In the genomic region with DNA sequence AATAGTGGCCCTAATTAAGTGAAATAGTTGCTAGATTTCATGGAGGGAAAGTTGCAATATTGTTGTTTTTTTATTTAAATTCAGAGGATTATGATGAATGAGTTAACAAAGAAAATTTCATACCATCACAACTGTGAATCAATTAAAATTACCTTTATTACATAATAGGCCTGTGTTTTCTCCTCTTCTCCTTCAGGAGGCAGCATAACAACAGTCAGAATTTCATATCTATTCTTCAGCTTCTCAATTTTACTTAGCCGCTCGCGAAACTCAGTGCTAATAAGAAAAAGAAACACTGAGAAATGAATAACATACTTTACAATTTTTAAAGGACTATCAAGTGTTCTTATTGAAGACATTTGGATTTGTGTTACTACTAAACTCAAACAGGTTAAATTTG, we compare ENCODE assay signal across 15 cellular contexts. TPM values are rescaled to one million over a fixed set of nuclear protein-coding genes. Genes with fewer than 3 reads are reported as not detected.
A peak's percentile ranks its signal among the peaks of the same experiment; 100 is the strongest.
DNase-seq lines count a peak whose midpoint lies in the region; ATAC-seq and TF ChIP-seq lines count a peak whose summit lies in the region.
"Had no signal": no experiment of that assay in that cellular context is flagged by ENCODE, and none has a peak within 500 bp of the region (broad histone marks: within the 10 kb centered on the region; RNA-seq: fewer than 3 reads in every experiment).

No MANE protein-coding gene starts in this region.

- POLR2A ChIA-PET in SK-N-SH (lab: Yijun Ruan, JAX), result no interaction called here

- no peaks in the 10 kb centered on the region for H3K4me1 ChIP-seq in SK-N-SH (ENCODE audit: control insufficient read depth in 1 of 2, insufficient read depth in 2 of 2, low read depth in 1 of 2, low read length in 1 of 2)
- H3K4me1 ChIP-seq: stomach had no signal

- no peaks in the 10 kb centered on the region for H3K9me3 ChIP-seq in SK-N-SH
- H3K9me3 ChIP-seq: stomach had no signal

- no peaks in the 10 kb centered on the region for H3K79me2 ChIP-seq in SK-N-SH (ENCODE audit: insufficient read depth)

- TF ChIP-seq RAD21 in SK-N-SH (IDR thresholded peaks at IDR 0.05; ENCODE audit: low read length), result peak; percentile 33

- WGBS in SK-N-SH (ENCODE audit: low lambda C conversion rate), result 70% methylated on average over 3 of the region's 3 CpGs

- no peak overlapping the region for H3K9ac ChIP-seq in SK-N-SH

- DNase-seq in SK-N-SH, result no peak
- peak; percentile 1 for DNase-seq in MV-4-11 (lab: John Stamatoyannopoulos, UW)
- no peak for DNase-seq in cardiac fibroblast (ENCODE audit: low read depth in 2 of 2)
- DNase-seq in COLO829 (ENCODE audit: low spot score), result no peak
- no peak for DNase-seq in activated CD4-positive, alpha-beta T cell treated with anti-CD3 and anti-CD28 coated beads, Interleukin-2, amount 50 U/mL, for 4 hours
- no peak for DNase-seq in NCI-H526 treated with DMSO at 0.1 percent for 48 hours (lab: John Stamatoyannopoulos, UW)
- DNase-seq: activated CD4-positive, alpha-beta memory T cell treated with anti-CD3 and anti-CD28 coated beads for 36 hours; activated T-cell treated with anti-CD3 and anti-CD28 coated beads, Interleukin-2, amount 50 U/mL, for 72 hours; NCI-H187 treated with DMSO at 0.1 percent for 48 hours; NCI-H510A treated with DMSO at 0.1 percent for 48 hours; stomach; SW 1271 had no signal

- TF ChIP-seq EP300 in SK-N-SH (IDR thresholded peaks at IDR 0.05; ENCODE audit: borderline replicate concordance in 1 of 2, low read depth in 1 of 2, low read length in 1 of 2), result no peak

- no peaks in the 10 kb centered on the region for H4K20me1 ChIP-seq in SK-N-SH (ENCODE audit: insufficient read depth)

- H3K9me2 ChIP-seq in SK-N-SH, result no peaks in the 10 kb centered on the region

- ATAC-seq in SK-N-SH treated with all-trans-retinoic acid at 6 μM for 48 hours (no peak), GM21447 (IDR thresholded peaks at IDR 0.05; ENCODE audit: unreplicated experiment) (no peak)

- TF ChIP-seq CTCF in SK-N-SH (IDR thresholded peaks at IDR 0.05), result peak; percentile 39
- TF ChIP-seq CTCF in cardiac fibroblast (IDR thresholded peaks at IDR 0.05; ENCODE audit: low read depth, low read length), result peak; percentile 8

- H3K27ac ChIP-seq in SK-N-SH (ENCODE audit: low read depth in 2 of 2, low read length in 1 of 2), result no peak overlapping the region
- H3K27ac ChIP-seq: stomach, VCaP had no signal

- no peak overlapping the region for H2AFZ ChIP-seq in SK-N-SH (ENCODE audit: low read depth)

- no peaks in the 10 kb centered on the region for H3K36me3 ChIP-seq in SK-N-SH (replicated peaks in 1 of 2; ENCODE audit: control insufficient read depth in 1 of 2, insufficient read depth in 2 of 2, low read length in 1 of 2)

- H3K4me3 ChIP-seq in SK-N-SH (ENCODE audit: low read depth in 2 of 2, low read length in 1 of 2) (no peak overlapping the region), cardiac fibroblast (replicated peaks in 1 of 2; ENCODE audit: low read depth in 2 of 2, low read length in 2 of 2) (no peak overlapping the region)
- H3K4me3 ChIP-seq: stomach had no signal

- H3K27me3 ChIP-seq in SK-N-SH (ENCODE audit: insufficient read depth), result no peaks in the 10 kb centered on the region

- no peak overlapping the region for H3K4me2 ChIP-seq in SK-N-SH

- CTCF ChIA-PET in SK-N-SH (lab: Yijun Ruan, JAX), result no interaction called here

- no peaks in the 10 kb centered on the region for H3F3A ChIP-seq in SK-N-SH (replicated peaks; ENCODE audit: insufficient read depth)

TF ChIP-seq in SK-N-SH, 30 proteins besides CTCF, POLR2A, EP300 and RAD21:
- TF ChIP-seq FOXM1 (IDR thresholded peaks at IDR 0.05; ENCODE audit: low read depth) (no peak), YY1 (IDR thresholded peaks at IDR 0.05; ENCODE audit: low read depth) (no peak), MXI1 (IDR thresholded peaks at IDR 0.05; ENCODE audit: low read depth, low read length) (no peak)
TF ChIP-seq in SK-N-SH: peak in this region for 0.

TF ChIP-seq in SK-N-SH treated with all-trans-retinoic acid at 6 μM for 48 hours, 23 proteins besides CTCF, POLR2A, EP300 and RAD21 (continues in another document):
- TF ChIP-seq, protein P1, sequence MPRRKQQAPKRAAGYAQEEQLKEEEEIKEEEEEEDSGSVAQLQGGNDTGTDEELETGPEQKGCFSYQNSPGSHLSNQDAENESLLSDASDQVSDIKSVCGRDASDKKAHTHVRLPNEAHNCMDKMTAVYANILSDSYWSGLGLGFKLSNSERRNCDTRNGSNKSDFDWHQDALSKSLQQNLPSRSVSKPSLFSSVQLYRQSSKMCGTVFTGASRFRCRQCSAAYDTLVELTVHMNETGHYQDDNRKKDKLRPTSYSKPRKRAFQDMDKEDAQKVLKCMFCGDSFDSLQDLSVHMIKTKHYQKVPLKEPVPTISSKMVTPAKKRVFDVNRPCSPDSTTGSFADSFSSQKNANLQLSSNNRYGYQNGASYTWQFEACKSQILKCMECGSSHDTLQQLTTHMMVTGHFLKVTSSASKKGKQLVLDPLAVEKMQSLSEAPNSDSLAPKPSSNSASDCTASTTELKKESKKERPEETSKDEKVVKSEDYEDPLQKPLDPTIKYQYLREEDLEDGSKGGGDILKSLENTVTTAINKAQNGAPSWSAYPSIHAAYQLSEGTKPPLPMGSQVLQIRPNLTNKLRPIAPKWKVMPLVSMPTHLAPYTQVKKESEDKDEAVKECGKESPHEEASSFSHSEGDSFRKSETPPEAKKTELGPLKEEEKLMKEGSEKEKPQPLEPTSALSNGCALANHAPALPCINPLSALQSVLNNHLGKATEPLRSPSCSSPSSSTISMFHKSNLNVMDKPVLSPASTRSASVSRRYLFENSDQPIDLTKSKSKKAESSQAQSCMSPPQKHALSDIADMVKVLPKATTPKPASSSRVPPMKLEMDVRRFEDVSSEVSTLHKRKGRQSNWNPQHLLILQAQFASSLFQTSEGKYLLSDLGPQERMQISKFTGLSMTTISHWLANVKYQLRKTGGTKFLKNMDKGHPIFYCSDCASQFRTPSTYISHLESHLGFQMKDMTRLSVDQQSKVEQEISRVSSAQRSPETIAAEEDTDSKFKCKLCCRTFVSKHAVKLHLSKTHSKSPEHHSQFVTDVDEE (CRISPR knock-in tag; IDR thresholded peaks at IDR 0.05), result no peak
- TF ChIP-seq, protein P2, sequence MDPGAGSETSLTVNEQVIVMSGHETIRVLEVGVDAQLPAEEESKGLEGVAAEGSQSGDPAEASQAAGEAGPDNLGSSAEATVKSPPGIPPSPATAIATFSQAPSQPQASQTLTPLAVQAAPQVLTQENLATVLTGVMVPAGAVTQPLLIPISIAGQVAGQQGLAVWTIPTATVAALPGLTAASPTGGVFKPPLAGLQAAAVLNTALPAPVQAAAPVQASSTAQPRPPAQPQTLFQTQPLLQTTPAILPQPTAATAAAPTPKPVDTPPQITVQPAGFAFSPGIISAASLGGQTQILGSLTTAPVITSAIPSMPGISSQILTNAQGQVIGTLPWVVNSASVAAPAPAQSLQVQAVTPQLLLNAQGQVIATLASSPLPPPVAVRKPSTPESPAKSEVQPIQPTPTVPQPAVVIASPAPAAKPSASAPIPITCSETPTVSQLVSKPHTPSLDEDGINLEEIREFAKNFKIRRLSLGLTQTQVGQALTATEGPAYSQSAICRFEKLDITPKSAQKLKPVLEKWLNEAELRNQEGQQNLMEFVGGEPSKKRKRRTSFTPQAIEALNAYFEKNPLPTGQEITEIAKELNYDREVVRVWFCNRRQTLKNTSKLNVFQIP (CRISPR knock-in tag; IDR thresholded peaks at IDR 0.05; ENCODE audit: borderline replicate concordance, low read depth), result no peak
- TF ChIP-seq RARB (CRISPR knock-in tag; IDR thresholded peaks at IDR 0.05), result no peak
- no peak for TF ChIP-seq BACH2 (CRISPR knock-in tag; IDR thresholded peaks at IDR 0.05; ENCODE audit: borderline replicate concordance)
- TF ChIP-seq, protein P3, sequence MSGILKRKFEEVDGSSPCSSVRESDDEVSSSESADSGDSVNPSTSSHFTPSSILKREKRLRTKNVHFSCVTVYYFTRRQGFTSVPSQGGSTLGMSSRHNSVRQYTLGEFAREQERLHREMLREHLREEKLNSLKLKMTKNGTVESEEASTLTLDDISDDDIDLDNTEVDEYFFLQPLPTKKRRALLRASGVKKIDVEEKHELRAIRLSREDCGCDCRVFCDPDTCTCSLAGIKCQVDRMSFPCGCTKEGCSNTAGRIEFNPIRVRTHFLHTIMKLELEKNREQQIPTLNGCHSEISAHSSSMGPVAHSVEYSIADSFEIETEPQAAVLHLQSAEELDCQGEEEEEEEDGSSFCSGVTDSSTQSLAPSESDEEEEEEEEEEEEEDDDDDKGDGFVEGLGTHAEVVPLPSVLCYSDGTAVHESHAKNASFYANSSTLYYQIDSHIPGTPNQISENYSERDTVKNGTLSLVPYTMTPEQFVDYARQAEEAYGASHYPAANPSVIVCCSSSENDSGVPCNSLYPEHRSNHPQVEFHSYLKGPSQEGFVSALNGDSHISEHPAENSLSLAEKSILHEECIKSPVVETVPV (CRISPR knock-in tag; IDR thresholded peaks at IDR 0.05), result no peak
- TF ChIP-seq CSDC2 (CRISPR knock-in tag; IDR thresholded peaks at IDR 0.05), result no peak
- TF ChIP-seq SNAI2 (CRISPR knock-in tag; IDR thresholded peaks at IDR 0.05), result no peak
- no peak for TF ChIP-seq ISL1 (CRISPR knock-in tag; IDR thresholded peaks at IDR 0.05)
- TF ChIP-seq ZC3H10 (CRISPR knock-in tag; IDR thresholded peaks at IDR 0.05), result no peak
- no peak for TF ChIP-seq ZNF565 (CRISPR knock-in tag; conservative IDR thresholded peaks at IDR 0.05; ENCODE audit: low read depth)
- no peak for TF ChIP-seq PPARA (CRISPR knock-in tag; IDR thresholded peaks at IDR 0.05; ENCODE audit: borderline replicate concordance)
- TF ChIP-seq ZNF70 (CRISPR knock-in tag; IDR thresholded peaks at IDR 0.05), result no peak
- TF ChIP-seq, protein P4, sequence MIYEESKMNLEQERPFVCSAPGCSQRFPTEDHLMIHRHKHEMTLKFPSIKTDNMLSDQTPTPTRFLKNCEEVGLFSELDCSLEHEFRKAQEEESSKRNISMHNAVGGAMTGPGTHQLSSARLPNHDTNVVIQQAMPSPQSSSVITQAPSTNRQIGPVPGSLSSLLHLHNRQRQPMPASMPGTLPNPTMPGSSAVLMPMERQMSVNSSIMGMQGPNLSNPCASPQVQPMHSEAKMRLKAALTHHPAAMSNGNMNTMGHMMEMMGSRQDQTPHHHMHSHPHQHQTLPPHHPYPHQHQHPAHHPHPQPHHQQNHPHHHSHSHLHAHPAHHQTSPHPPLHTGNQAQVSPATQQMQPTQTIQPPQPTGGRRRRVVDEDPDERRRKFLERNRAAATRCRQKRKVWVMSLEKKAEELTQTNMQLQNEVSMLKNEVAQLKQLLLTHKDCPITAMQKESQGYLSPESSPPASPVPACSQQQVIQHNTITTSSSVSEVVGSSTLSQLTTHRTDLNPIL (CRISPR knock-in tag; IDR thresholded peaks at IDR 0.05; ENCODE audit: low read depth), result no peak

RNA-seq across cellular contexts. Expression of a gene that starts 29.4 kb away (rescaled TPM):
- 20.6 and 35.4 TPM in 2 replicates for polyA plus RNA-seq in SK-N-SH (2012; rRNA removed)
- 11.3 and 11.9 TPM in 2 replicates for polyA plus RNA-seq in SK-N-SH (2012; cell fraction: cytosol; rRNA removed)
- 109 and 198 TPM in 2 replicates for polyA plus RNA-seq in SK-N-SH (2012; cell fraction: nucleus; rRNA removed)

RNA-seq across cellular contexts. Expression of a gene that starts 48.0 kb away (rescaled TPM):
- polyA plus RNA-seq in SK-N-SH (2012; rRNA removed), result not detected in 2 replicates
- 0.04 TPM in 1 of 2 replicates, not detected in the other for polyA plus RNA-seq in SK-N-SH (2012; cell fraction: cytosol; rRNA removed)
- polyA plus RNA-seq in SK-N-SH (2012; cell fraction: nucleus; rRNA removed), result not detected in 2 replicates
- polyA plus RNA-seq: stomach had no signal
